8 cellular contexts compared by ENCODE assay signal in the genomic region with DNA sequence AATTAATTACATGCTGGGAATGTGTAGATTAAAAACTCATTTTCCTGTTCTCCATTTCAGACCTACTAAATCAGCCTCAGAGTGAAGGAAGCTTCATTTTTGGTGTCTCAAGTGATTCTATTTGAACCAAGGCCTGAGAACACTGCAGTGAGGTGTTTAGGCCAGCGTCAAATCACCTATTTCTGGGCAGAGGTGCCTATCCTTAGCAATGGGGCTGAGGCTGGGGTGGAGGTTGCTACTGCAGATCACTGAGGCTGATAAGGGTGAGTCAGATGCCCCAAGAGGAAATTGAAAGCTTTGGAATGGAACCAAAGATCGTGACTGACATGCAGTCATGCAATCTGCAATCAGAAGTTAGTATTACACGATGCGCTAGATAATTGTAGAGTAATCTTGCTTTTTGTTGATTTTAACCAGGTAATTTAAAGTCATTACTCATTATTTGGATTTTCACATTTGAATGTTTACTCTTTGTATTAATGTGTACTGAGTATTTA.
DNase-seq lines count a peak whose midpoint lies in the region; ATAC-seq lines count a peak whose summit lies in the region.

No MANE protein-coding gene starts in this region.

- peaks cover 5% of the 10 kb centered on the region for H3K9me3 Mint-ChIP-seq in activated naive CD4-positive, alpha-beta T cell treated with anti-CD3 and anti-CD28 coated beads, Interleukin-2, amount 50 U/mL, for 24 hours

- H3K27ac Mint-ChIP-seq in activated naive CD4-positive, alpha-beta T cell treated with anti-CD3 and anti-CD28 coated beads, Interleukin-2, amount 50 U/mL, for 24 hours, result peak overlapping the region; percentile 98

- H3K27me3 Mint-ChIP-seq in activated naive CD4-positive, alpha-beta T cell treated with anti-CD3 and anti-CD28 coated beads, Interleukin-2, amount 50 U/mL, for 24 hours, result no peaks in the 10 kb centered on the region

- peak; percentile 64 for DNase-seq in stimulated activated naive CD4-positive, alpha-beta T cell treated with Interleukin-2 at 50 U/mL for 16 hours (lab: John Stamatoyannopoulos, UW)
- DNase-seq in stimulated activated naive CD4-positive, alpha-beta T cell (lab: John Stamatoyannopoulos, UW), result no peak
- DNase-seq in SK-N-MC (ENCODE audit: low read depth, low spot score), result peak; percentile 8
- peak; percentile 48 for DNase-seq in hepatic stellate cell (ENCODE audit: low spot score)
- DNase-seq in stimulated activated CD4-positive, alpha-beta T cell treated with anti-CD3 and anti-CD28 coated beads, TNF-alpha, amount 100 ng/mL, for 1 hour (ENCODE audit: low read depth in 3 of 3, low spot score in 1 of 3), result peak; percentile 9 to 27 (median 24)
- no peak for DNase-seq in NCI-H524 treated with DMSO at 0.1 percent for 48 hours (lab: John Stamatoyannopoulos, UW)

- no peaks in the 10 kb centered on the region for H3K36me3 Mint-ChIP-seq in activated naive CD4-positive, alpha-beta T cell treated with anti-CD3 and anti-CD28 coated beads, Interleukin-2, amount 50 U/mL, for 24 hours

- H3K36me3 ChIP-seq in SK-N-MC (ENCODE audit: insufficient read depth, low read length), result no peaks in the 10 kb centered on the region

- H3K9ac ChIP-seq in SK-N-MC (ENCODE audit: insufficient read length), result peak overlapping the region; percentile 56

- no peak for ATAC-seq in GM18907 (IDR thresholded peaks at IDR 0.05; ENCODE audit: unreplicated experiment)

- peak overlapping the region; percentile 81 for H3K4me3 Mint-ChIP-seq in activated naive CD4-positive, alpha-beta T cell treated with anti-CD3 and anti-CD28 coated beads, Interleukin-2, amount 50 U/mL, for 24 hours

- peaks cover 49% of the 10 kb centered on the region for H3K4me1 Mint-ChIP-seq in activated naive CD4-positive, alpha-beta T cell treated with anti-CD3 and anti-CD28 coated beads, Interleukin-2, amount 50 U/mL, for 24 hours

- peak overlapping the region; percentile 37 for H3K4me3 ChIP-seq in SK-N-MC

- H3K9me3 ChIP-seq in SK-N-MC (ENCODE audit: low read depth, low read length), result no peaks in the 10 kb centered on the region

- peak overlapping the region; percentile 97 for H3K27ac ChIP-seq in SK-N-MC

Comparison
In these comparisons a context has a peak if more than half of its experiments do, and no peak if none do; other contexts are left out.
1. DNase-seq: peak in stimulated activated naive CD4-positive, alpha-beta T cell treated with Interleukin-2 at 50 U/mL for 16 hours (single experiment), SK-N-MC (single experiment), hepatic stellate cell (single experiment) and stimulated activated CD4-positive, alpha-beta T cell treated with anti-CD3 and anti-CD28 coated beads, TNF-alpha, amount 100 ng/mL, for 1 hour (3 of 3); none in stimulated activated naive CD4-positive, alpha-beta T cell (0 of 6) and NCI-H524 treated with DMSO at 0.1 percent for 48 hours (single experiment).